In genomic region chr17:42247734-42248133, GRCh38 we compare ENCODE assay signal across 1 cellular context.
TF ChIP-seq lines count a peak whose summit lies in the region.

No MANE protein-coding gene starts in this region.

TF ChIP-seq in K562, 482 proteins besides CTCF, POLR2A, EP300 and RAD21 (continued from another document):
- TF ChIP-seq NCOA4 (IDR thresholded peaks at IDR 0.05; ENCODE audit: partially characterized antibody) (no peak), CEBPG (CRISPR knock-in tag; IDR thresholded peaks at IDR 0.05) (peak; percentile 20; the same call in 1 of the 2 replicates), CEBPG (tag; conservative IDR thresholded peaks at IDR 0.05 in 1 of 2, IDR thresholded peaks at IDR 0.05 in 1 of 2) (no peak), BCOR (IDR thresholded peaks at IDR 0.05) (peak; percentile 73), CBX1 (IDR thresholded peaks at IDR 0.05; ENCODE audit: low read depth) (peak; percentile 44; the same call in 1 of the 2 replicates), RCOR1 (IDR thresholded peaks at IDR 0.05; ENCODE audit: borderline replicate concordance in 1 of 2, low read depth in 2 of 2, low read length in 2 of 2) (no peak), GTF2F1 (IDR thresholded peaks at IDR 0.05; ENCODE audit: low read depth, low read length) (no peak), PRPF4 (IDR thresholded peaks at IDR 0.05; ENCODE audit: insufficient read depth, low read depth, low read length, poor library complexity, severe bottlenecking) (no peak), NR2F6 (CRISPR knock-in tag; IDR thresholded peaks at IDR 0.05) (no peak)
